In the genomic region with DNA sequence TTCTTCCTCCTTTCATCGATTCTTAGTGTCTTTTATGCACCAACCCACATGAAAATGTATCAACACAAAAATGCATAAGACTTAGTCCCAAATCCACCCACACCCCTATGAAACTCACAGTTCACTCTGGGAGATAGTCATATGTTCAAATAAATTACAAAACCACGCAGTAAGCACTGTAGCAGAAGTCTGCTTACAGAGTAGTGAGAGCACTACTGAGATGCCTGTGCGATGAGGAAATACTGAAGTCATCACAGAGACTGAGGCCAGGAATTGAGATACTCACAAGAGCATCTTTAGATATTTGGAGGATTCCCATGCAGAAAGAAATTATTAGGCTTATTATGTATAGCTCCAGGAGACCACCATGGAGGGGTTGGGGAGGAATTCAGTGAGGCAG, we compare ENCODE assay signal across 11 cellular contexts.
DNase-seq lines count a peak whose midpoint lies in the region; ATAC-seq, FAIRE-seq and TF ChIP-seq lines count a peak whose summit lies in the region.
"Had no signal": no experiment of that assay in that cellular context is flagged by ENCODE, and none has a peak within 500 bp of the region (broad histone marks: within the 10 kb centered on the region; RNA-seq: fewer than 3 reads in every experiment).

No MANE protein-coding gene starts in this region.

- H3K4me3 ChIP-seq in choroid plexus epithelial cell (ENCODE audit: low read depth, low read length), result no peak overlapping the region
- no peak overlapping the region for H3K4me3 ChIP-seq in left lung
- no peak overlapping the region for H3K4me3 ChIP-seq in stomach
- H3K4me3 ChIP-seq in adrenal gland, result no peak overlapping the region

- H3K9me3 ChIP-seq in left lung (no peaks in the 10 kb centered on the region), stomach (no peaks in the 10 kb centered on the region), adrenal gland (replicated peaks in 1 of 3) (no peaks in the 10 kb centered on the region)

- FAIRE-seq in H54 (lab: Jason Lieb, UNC), result peak; percentile 27

- TF ChIP-seq EP300 in stomach (IDR thresholded peaks at IDR 0.05), result no peak

- intact Hi-C loops in left lung (cut with DNase I) (no loop called here), stomach (cut with DNase I; ENCODE audit: low total_unique reads) (no loop called here), adrenal gland (cut with DNase I) (no loop called here), posterior vena cava (cut with DNase I) (loop anchor here in 1 of 2 donors (10.0 kb wide), 1 partner anchor 60 kb away; no protein-coding TSS in a partner anchor)

- H3K4me1 ChIP-seq in left lung (peaks cover 5 to 10% of the 10 kb centered on the region in 2 donors), stomach (peaks cover 0 to 14% (median 1%) of the 10 kb centered on the region in 4 donors), adrenal gland (replicated peaks in 1 of 2) (peaks cover 0 to 21% of the 10 kb centered on the region in 2 donors)

- TF ChIP-seq POLR2A in H54 (IDR thresholded peaks at IDR 0.05; ENCODE audit: low read depth, low read length) (no peak), stomach (IDR thresholded peaks at IDR 0.05) (no peak), adrenal gland (IDR thresholded peaks at IDR 0.05) (no peak)

- H3K36me3 ChIP-seq in left lung (no peaks in the 10 kb centered on the region), stomach (no peaks in the 10 kb centered on the region), adrenal gland (replicated peaks in 1 of 2) (peaks cover 0 to 9% of the 10 kb centered on the region in 2 donors)

- H3K27me3 ChIP-seq in left lung (no peaks in the 10 kb centered on the region), stomach (no peaks in the 10 kb centered on the region), adrenal gland (no peaks in the 10 kb centered on the region)

- DNase-seq in H54 (ENCODE audit: insufficient read length, low spot score), result no peak
- peak; percentile 88 for DNase-seq in choroid plexus epithelial cell (ENCODE audit: low read depth)
- no peak for DNase-seq in left lung
- no peak for DNase-seq in stomach
- DNase-seq in adrenal gland, result no peak
- no peak for DNase-seq in OCI-M1 (lab: John Stamatoyannopoulos, UW)
- DNase-seq in posterior vena cava (ENCODE audit: low spot score), result no peak
- no peak for DNase-seq in kidney glomerular epithelial cell (lab: John Stamatoyannopoulos, UW)
- DNase-seq: activated T-cell treated with anti-CD3 and anti-CD28 coated beads, Interleukin-2, amount 50 U/mL, for 1 hour; cerebellar nuclear complex; glutamatergic neuron had no signal

- WGBS in stomach, 5 donors, result 61 to 80% (median 74%) methylated on average over 3 of the region's 3 CpGs
- WGBS in adrenal gland, 4 donors, result 76 to 86% (median 78%) methylated on average over 3 of the region's 3 CpGs

- H3K27ac ChIP-seq in left lung (no peak overlapping the region), stomach (peak overlapping the region in 3 of 5 donors; percentile 35 to 51 (median 36)), adrenal gland (peak overlapping the region in 1 of 5 donors; percentile 0)

- TF ChIP-seq CTCF in choroid plexus epithelial cell (conservative IDR thresholded peaks at IDR 0.05; ENCODE audit: low read depth, low read length) (no peak), left lung (IDR thresholded peaks at IDR 0.05) (no peak), stomach (IDR thresholded peaks at IDR 0.05) (no peak), adrenal gland (IDR thresholded peaks at IDR 0.05) (no peak)

- peak; percentile 77 for ATAC-seq in left lung

Comparison
In these comparisons a context has a peak if more than half of its experiments do, and no peak if none do; other contexts are left out.
1. H3K27ac ChIP-seq: peak in stomach (3 of 5); none in left lung (0 of 2).